ENCODE assay signal across 8 cellular contexts in genomic region chr3:115784739-115785571, GRCh38.
DNase-seq lines count a peak whose midpoint lies in the region; ATAC-seq and TF ChIP-seq lines count a peak whose summit lies in the region.

No MANE protein-coding gene starts in this region.

- H3K4me1 Mint-ChIP-seq in neural progenitor cell: peaks cover 19% of the 10 kb centered on the region

- TF ChIP-seq POLR2A in heart left ventricle (IDR thresholded peaks at IDR 0.05): no peak

- H3K9ac ChIP-seq in SK-N-MC (ENCODE audit: insufficient read length) (no peak overlapping the region), neural progenitor cell (no peak overlapping the region)

- no peaks in the 10 kb centered on the region for H4K20me1 ChIP-seq in neural progenitor cell (ENCODE audit: low read depth)

- no peaks in the 10 kb centered on the region for H3K36me3 Mint-ChIP-seq in neural progenitor cell

- H3K27ac ChIP-seq in heart left ventricle (peak overlapping the region in 11 of 12 donors; percentile 89 to 99 (median 96)), SK-N-MC (no peak overlapping the region), epithelial cell of prostate (peak overlapping the region; percentile 83), neural progenitor cell (no peak overlapping the region)

- peaks cover 10% of the 10 kb centered on the region for H3F3A ChIP-seq in neural progenitor cell (ENCODE audit: low read depth)

- TF ChIP-seq CTCF in heart left ventricle (IDR thresholded peaks at IDR 0.05): peak in 2 of 12 donors; percentile 1 to 18
- TF ChIP-seq CTCF in neural progenitor cell (IDR thresholded peaks at IDR 0.05): no peak

- H3K4me1 ChIP-seq in heart left ventricle: peaks cover 0 to 19% (median 13%) of the 10 kb centered on the region in 12 donors
- H3K4me1 ChIP-seq in neural progenitor cell: peaks cover 12% of the 10 kb centered on the region

- peak overlapping the region; percentile 86 for H3K4me3 Mint-ChIP-seq in neural progenitor cell

- H3K27me3 ChIP-seq in heart left ventricle (no peaks in the 10 kb centered on the region), neural progenitor cell (peaks cover 15% of the 10 kb centered on the region)

- H3K36me3 ChIP-seq in heart left ventricle: no peaks in the 10 kb centered on the region
- no peaks in the 10 kb centered on the region for H3K36me3 ChIP-seq in SK-N-MC (ENCODE audit: insufficient read depth, low read length)
- H3K36me3 ChIP-seq in neural progenitor cell: no peaks in the 10 kb centered on the region

- H3K27me3 Mint-ChIP-seq in neural progenitor cell (ENCODE audit: insufficient read depth, low read depth): peaks cover 3% of the 10 kb centered on the region

- peak overlapping the region; percentile 63 to 92 (median 76) for H3K4me3 ChIP-seq in heart left ventricle
- H3K4me3 ChIP-seq in SK-N-MC: peak overlapping the region; percentile 92
- peak overlapping the region; percentile 61 for H3K4me3 ChIP-seq in neural progenitor cell

- DNase-seq in heart left ventricle (peak in 1 of 5 donors; percentile 39), cardiac septum (ENCODE audit: low spot score) (no peak), SK-N-MC (ENCODE audit: low read depth, low spot score) (no peak), epithelial cell of prostate (ENCODE audit: low read depth, low spot score) (peak; percentile 76), neural progenitor cell (ENCODE audit: low spot score) (no peak)
- DNase-seq in stimulated activated CD4-positive, alpha-beta T cell treated with anti-CD3 and anti-CD28 coated beads, Interleukin-15, amount 100 ng/mL, for 24 hours: no peak

- no peaks in the 10 kb centered on the region for H3K9me3 Mint-ChIP-seq in neural progenitor cell

- H3K27ac Mint-ChIP-seq in neural progenitor cell: peak overlapping the region; percentile 6

- H3K9me3 ChIP-seq in heart left ventricle (no peaks in the 10 kb centered on the region), SK-N-MC (ENCODE audit: low read depth, low read length) (no peaks in the 10 kb centered on the region), neural progenitor cell (ENCODE audit: low read depth) (no peaks in the 10 kb centered on the region)

- intact Hi-C loops in heart left ventricle (cut with DNase I) (loop anchor here (1.0 to 10.0 kb wide), 11 partner anchors 90 to 570 kb away; no protein-coding TSS in a partner anchor), cardiac septum (cut with DNase I) (loop anchor here (1.0 to 10.0 kb wide), 4 partner anchors 92 to 568 kb away; no protein-coding TSS in a partner anchor)

- peak in 1 of 4 donors; percentile 23 for ATAC-seq in heart left ventricle
- no peak for ATAC-seq in GM21529 (IDR thresholded peaks at IDR 0.05; ENCODE audit: unreplicated experiment)
- ATAC-seq in HG03469 (IDR thresholded peaks at IDR 0.05; ENCODE audit: unreplicated experiment): no peak

- peak overlapping the region; percentile 82 for H2AFZ ChIP-seq in neural progenitor cell (replicated peaks)

- peak overlapping the region; percentile 71 for H3K4me2 ChIP-seq in neural progenitor cell

- no peaks in the 10 kb centered on the region for H3K79me2 ChIP-seq in neural progenitor cell (ENCODE audit: low read depth)

- 4 to 8% (median 6%) methylated on average over 11 of the region's 11 CpGs for WGBS in heart left ventricle, 4 donors

Comparison
In these comparisons a context has a peak if more than half of its experiments do, and no peak if none do; other contexts are left out.
1. H3K27ac ChIP-seq: peak in heart left ventricle (11 of 12) and epithelial cell of prostate (single experiment); none in SK-N-MC (single experiment) and neural progenitor cell (single experiment).
2. Peak in every context shown above with its lines, with median percentiles within 50 percentile points of each other: H3K4me3 ChIP-seq.